In the genomic region with DNA sequence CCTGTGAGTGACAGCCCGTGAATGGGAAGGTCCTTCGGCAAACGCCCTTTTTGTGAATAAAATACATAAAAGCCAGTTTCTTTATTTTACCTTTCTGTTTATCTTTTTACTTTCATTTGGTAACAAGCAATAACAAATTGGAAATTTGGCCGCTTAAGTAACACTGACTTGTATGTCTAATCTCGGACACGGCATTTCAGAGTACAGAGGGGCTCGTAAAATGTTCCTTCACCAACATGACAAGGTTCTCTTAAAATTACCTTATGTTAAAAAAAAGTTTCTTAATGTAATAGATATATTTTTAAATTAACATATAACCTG, we compare ENCODE assay signal across 8 cellular contexts. TPM values are rescaled to one million over a fixed set of nuclear protein-coding genes. Genes with fewer than 3 reads are reported as not detected.
DNase-seq lines count a peak whose midpoint lies in the region; ATAC-seq and TF ChIP-seq lines count a peak whose summit lies in the region.

No MANE protein-coding gene starts in this region.

- H3K4me3 Mint-ChIP-seq in activated naive CD4-positive, alpha-beta T cell treated with anti-CD3 and anti-CD28 coated beads for 36 hours = peak overlapping the region; percentile 96

- H3K9me3 ChIP-seq in liver (ENCODE audit: control insufficient read depth in 4 of 4, low read length in 3 of 4) (peaks cover under 1 to 5% (median 1%) of the 10 kb centered on the region in 4 donors), upper lobe of right lung (no peaks in the 10 kb centered on the region)

- peaks cover 32% of the 10 kb centered on the region for H3K9me3 Mint-ChIP-seq in activated naive CD4-positive, alpha-beta T cell treated with anti-CD3 and anti-CD28 coated beads for 36 hours

- peak overlapping the region; percentile 8 to 77 for H3K9ac ChIP-seq in liver (ENCODE audit: low read depth in 1 of 2, low read length in 2 of 2)

- peaks cover 47% of the 10 kb centered on the region for H3K36me3 Mint-ChIP-seq in activated naive CD4-positive, alpha-beta T cell treated with anti-CD3 and anti-CD28 coated beads for 36 hours (ENCODE audit: low read depth)

- no peak for ATAC-seq in upper lobe of right lung
- ATAC-seq in GM19328 (IDR thresholded peaks at IDR 0.05; ENCODE audit: unreplicated experiment) = no peak
- no peak for ATAC-seq in GM19467 (IDR thresholded peaks at IDR 0.05; ENCODE audit: unreplicated experiment)

- H3K27me3 ChIP-seq in liver (ENCODE audit: control insufficient read depth in 4 of 4, insufficient read depth in 4 of 4, low read length in 3 of 4) (no peaks in the 10 kb centered on the region), upper lobe of right lung (no peaks in the 10 kb centered on the region)

- peak overlapping the region; percentile 96 for H3K27ac Mint-ChIP-seq in activated naive CD4-positive, alpha-beta T cell treated with anti-CD3 and anti-CD28 coated beads for 36 hours

- TF ChIP-seq RAD21 in liver (IDR thresholded peaks at IDR 0.05) = no peak

- peak overlapping the region; percentile 71 to 81 (median 78) for H3K4me3 ChIP-seq in liver (ENCODE audit: low read depth in 1 of 3, low read length in 3 of 3)
- H3K4me3 ChIP-seq in upper lobe of right lung = peak overlapping the region; percentile 81

- H3K4me1 Mint-ChIP-seq in activated naive CD4-positive, alpha-beta T cell treated with anti-CD3 and anti-CD28 coated beads for 36 hours (ENCODE audit: low read depth) = peaks cover 45% of the 10 kb centered on the region

- no peak for TF ChIP-seq CTCF in liver (IDR thresholded peaks at IDR 0.05; ENCODE audit: low read depth, low read length, missing input control)
- TF ChIP-seq CTCF in upper lobe of right lung (IDR thresholded peaks at IDR 0.05) = no peak

- intact Hi-C loops in activated naive CD4-positive, alpha-beta T cell treated with anti-CD3 and anti-CD28 coated beads for 36 hours (cut with micrococcal nuclease) = loop anchor here (2.0 to 10.0 kb wide), 6 partner anchors 188 to 1230 kb away; a partner anchor contains a TSS
- intact Hi-C loops in upper lobe of right lung (cut with DNase I) = no loop called here

- no peaks in the 10 kb centered on the region for H3K36me3 ChIP-seq in liver (ENCODE audit: control insufficient read depth in 4 of 4, insufficient read depth in 3 of 4, low read depth in 1 of 4, low read length in 3 of 4)
- no peaks in the 10 kb centered on the region for H3K36me3 ChIP-seq in upper lobe of right lung

- H3K4me1 ChIP-seq in liver (ENCODE audit: control insufficient read depth in 4 of 4, insufficient read depth in 4 of 4, low read length in 3 of 4) = peaks cover 1 to 20% (median 10%) of the 10 kb centered on the region in 4 donors
- H3K4me1 ChIP-seq in upper lobe of right lung = peaks cover 9% of the 10 kb centered on the region

- 1 to 6% (median 5%) methylated on average over 7 of the region's 7 CpGs for WGBS in adipose tissue, 3 donors
- WGBS in liver = 1% methylated on average over 7 of the region's 7 CpGs

- no peaks in the 10 kb centered on the region for H3K27me3 Mint-ChIP-seq in activated naive CD4-positive, alpha-beta T cell treated with anti-CD3 and anti-CD28 coated beads for 36 hours (ENCODE audit: low read depth)

- H3K27ac ChIP-seq in adipose tissue (ENCODE audit: low read depth, low read length) = peak overlapping the region; percentile 87
- H3K27ac ChIP-seq in liver (ENCODE audit: low read depth in 1 of 2, low read length in 2 of 2) = peak overlapping the region; percentile 91 to 93
- H3K27ac ChIP-seq in upper lobe of right lung = peak overlapping the region; percentile 98

- no peak for DNase-seq in activated naive CD4-positive, alpha-beta T cell treated with anti-CD3 and anti-CD28 coated beads for 36 hours
- DNase-seq in activated naive CD4-positive, alpha-beta T cell treated with anti-CD3 and anti-CD28 coated beads, Interleukin-2, amount 50 U/mL, for 16 hours = no peak
- no peak for DNase-seq in upper lobe of right lung
- DNase-seq in foreskin melanocyte = no peak

- CTCF ChIA-PET in activated naive CD4-positive, alpha-beta T cell treated with anti-CD3 and anti-CD28 coated beads for 36 hours (lab: Charles Lee) = no interaction called here

TF ChIP-seq in liver, 16 proteins besides CTCF, POLR2A, EP300 and RAD21:
- no peak for TF ChIP-seq EGR1 (IDR thresholded peaks at IDR 0.05; ENCODE audit: low read depth in 2 of 2)
- TF ChIP-seq JUND (IDR thresholded peaks at IDR 0.05) = no peak
- no peak for TF ChIP-seq YY1 (IDR thresholded peaks at IDR 0.05)
- no peak for TF ChIP-seq HNF4A (conservative IDR thresholded peaks at IDR 0.05)
- TF ChIP-seq GABPA (IDR thresholded peaks at IDR 0.05 in 1 of 2, conservative IDR thresholded peaks at IDR 0.05 in 1 of 2) = no peak
- TF ChIP-seq, protein P1, sequence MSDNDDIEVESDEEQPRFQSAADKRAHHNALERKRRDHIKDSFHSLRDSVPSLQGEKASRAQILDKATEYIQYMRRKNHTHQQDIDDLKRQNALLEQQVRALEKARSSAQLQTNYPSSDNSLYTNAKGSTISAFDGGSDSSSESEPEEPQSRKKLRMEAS (IDR thresholded peaks at IDR 0.05) = no peak
- TF ChIP-seq HNF4G (IDR thresholded peaks at IDR 0.05) = no peak
- TF ChIP-seq TAF1 (conservative IDR thresholded peaks at IDR 0.05) = no peak
- TF ChIP-seq FOXA2 (IDR thresholded peaks at IDR 0.05) = no peak
- TF ChIP-seq SP1 (IDR thresholded peaks at IDR 0.05) = no peak
- TF ChIP-seq, protein P2, sequence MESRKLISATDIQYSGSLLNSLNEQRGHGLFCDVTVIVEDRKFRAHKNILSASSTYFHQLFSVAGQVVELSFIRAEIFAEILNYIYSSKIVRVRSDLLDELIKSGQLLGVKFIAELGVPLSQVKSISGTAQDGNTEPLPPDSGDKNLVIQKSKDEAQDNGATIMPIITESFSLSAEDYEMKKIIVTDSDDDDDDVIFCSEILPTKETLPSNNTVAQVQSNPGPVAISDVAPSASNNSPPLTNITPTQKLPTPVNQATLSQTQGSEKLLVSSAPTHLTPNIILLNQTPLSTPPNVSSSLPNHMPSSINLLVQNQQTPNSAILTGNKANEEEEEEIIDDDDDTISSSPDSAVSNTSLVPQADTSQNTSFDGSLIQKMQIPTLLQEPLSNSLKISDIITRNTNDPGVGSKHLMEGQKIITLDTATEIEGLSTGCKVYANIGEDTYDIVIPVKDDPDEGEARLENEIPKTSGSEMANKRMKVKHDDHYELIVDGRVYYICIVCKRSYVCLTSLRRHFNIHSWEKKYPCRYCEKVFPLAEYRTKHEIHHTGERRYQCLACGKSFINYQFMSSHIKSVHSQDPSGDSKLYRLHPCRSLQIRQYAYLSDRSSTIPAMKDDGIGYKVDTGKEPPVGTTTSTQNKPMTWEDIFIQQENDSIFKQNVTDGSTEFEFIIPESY (IDR thresholded peaks at IDR 0.05) = no peak
- TF ChIP-seq, protein P3, sequence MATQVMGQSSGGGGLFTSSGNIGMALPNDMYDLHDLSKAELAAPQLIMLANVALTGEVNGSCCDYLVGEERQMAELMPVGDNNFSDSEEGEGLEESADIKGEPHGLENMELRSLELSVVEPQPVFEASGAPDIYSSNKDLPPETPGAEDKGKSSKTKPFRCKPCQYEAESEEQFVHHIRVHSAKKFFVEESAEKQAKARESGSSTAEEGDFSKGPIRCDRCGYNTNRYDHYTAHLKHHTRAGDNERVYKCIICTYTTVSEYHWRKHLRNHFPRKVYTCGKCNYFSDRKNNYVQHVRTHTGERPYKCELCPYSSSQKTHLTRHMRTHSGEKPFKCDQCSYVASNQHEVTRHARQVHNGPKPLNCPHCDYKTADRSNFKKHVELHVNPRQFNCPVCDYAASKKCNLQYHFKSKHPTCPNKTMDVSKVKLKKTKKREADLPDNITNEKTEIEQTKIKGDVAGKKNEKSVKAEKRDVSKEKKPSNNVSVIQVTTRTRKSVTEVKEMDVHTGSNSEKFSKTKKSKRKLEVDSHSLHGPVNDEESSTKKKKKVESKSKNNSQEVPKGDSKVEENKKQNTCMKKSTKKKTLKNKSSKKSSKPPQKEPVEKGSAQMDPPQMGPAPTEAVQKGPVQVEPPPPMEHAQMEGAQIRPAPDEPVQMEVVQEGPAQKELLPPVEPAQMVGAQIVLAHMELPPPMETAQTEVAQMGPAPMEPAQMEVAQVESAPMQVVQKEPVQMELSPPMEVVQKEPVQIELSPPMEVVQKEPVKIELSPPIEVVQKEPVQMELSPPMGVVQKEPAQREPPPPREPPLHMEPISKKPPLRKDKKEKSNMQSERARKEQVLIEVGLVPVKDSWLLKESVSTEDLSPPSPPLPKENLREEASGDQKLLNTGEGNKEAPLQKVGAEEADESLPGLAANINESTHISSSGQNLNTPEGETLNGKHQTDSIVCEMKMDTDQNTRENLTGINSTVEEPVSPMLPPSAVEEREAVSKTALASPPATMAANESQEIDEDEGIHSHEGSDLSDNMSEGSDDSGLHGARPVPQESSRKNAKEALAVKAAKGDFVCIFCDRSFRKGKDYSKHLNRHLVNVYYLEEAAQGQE (IDR thresholded peaks at IDR 0.05) = no peak

RNA-seq across cellular contexts. Expression of a gene that starts 0.6 kb away (rescaled TPM):
- 10 to 100 TPM; 32.9 to 34.2 TPM for total RNA-seq in activated naive CD4-positive, alpha-beta T cell treated with anti-CD3 and anti-CD28 coated beads for 36 hours
- 1 to 10 TPM in 1 of 3 donors, under 1 TPM in 2; 0.43 to 1.7 (median 0.90) TPM for polyA plus RNA-seq in adipose tissue
- total RNA-seq in liver = 1 to 10 TPM; 4.6 to 6.1 TPM
- under 1 TPM; 0.67 to 0.93 TPM for polyA plus RNA-seq in liver
- total RNA-seq in upper lobe of right lung = 8.0 TPM
